ENCODE assay signal across 23 cellular contexts in the genomic region with DNA sequence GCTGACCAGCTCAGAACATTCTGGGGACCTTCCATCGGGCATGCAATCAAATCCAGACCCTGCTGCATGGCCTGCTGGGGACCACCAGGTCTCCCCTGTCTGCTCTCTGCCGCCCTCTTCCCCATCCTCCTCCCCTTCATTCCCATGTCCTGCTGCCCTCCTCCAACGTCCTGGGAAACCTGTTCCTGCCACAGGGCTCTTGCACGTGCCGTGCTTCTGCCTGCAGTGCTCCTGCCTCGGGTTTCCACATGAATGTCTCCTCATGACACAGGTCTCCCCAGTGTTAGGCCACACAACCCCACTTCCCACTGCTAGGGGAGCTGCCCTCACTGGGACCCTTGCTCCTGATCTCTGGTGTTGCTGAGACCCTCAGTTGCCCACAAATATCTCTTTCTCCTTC.
"Had no signal": no experiment of that assay in that cellular context is flagged by ENCODE, and none has a peak within 500 bp of the region (broad histone marks: within the 10 kb centered on the region; RNA-seq: fewer than 3 reads in every experiment).

No MANE protein-coding gene starts in this region.

- H3K36me3 ChIP-seq: sigmoid colon had no signal

- DNase-seq: activated CD4-positive, alpha-beta T cell treated with anti-CD3 and anti-CD28 coated beads, Interleukin-2, amount 10 ng/mL, durations not matched to agents 24 days and 14 days; activated CD4-positive, CD25-positive, alpha-beta regulatory T cell; activated CD8-positive, alpha-beta T cell treated with anti-CD3 and anti-CD28 coated beads for 36 hours; activated naive CD4-positive, alpha-beta T cell treated with Interleukin-2 at 50 U/mL for 16 hours; activated naive CD8-positive, alpha-beta T cell treated with anti-CD3 and anti-CD28 coated beads, Interleukin-2, amount 50 U/mL, for 24 hours; activated T-cell treated with anti-CD3 and anti-CD28 coated beads, Interleukin-2, amount 50 U/mL, for 1 hour; caudate nucleus; endodermal cell; foreskin melanocyte; head of caudate nucleus; immature natural killer cell; kidney glomerular epithelial cell; mesendoderm; naive thymus-derived CD4-positive, alpha-beta T cell; sigmoid colon; stimulated activated CD4-positive, alpha-beta T cell treated with anti-CD3 and anti-CD28 coated beads, Interleukin-1b, Interleukin-23, amount 100 ng/mL, for 48 hours; stimulated activated CD8-positive, alpha-beta memory T cell treated with anti-CD3 and anti-CD28 coated beads, Interleukin-4, amount 100 ng/mL, for 48 hours; T1000; trophoblast cell had no signal

- H3K9me3 ChIP-seq: sigmoid colon had no signal

- H3K27me3 Mint-ChIP-seq: activated CD8-positive, alpha-beta T cell treated with anti-CD3 and anti-CD28 coated beads for 36 hours; activated naive CD8-positive, alpha-beta T cell treated with anti-CD3 and anti-CD28 coated beads, Interleukin-2, amount 50 U/mL, for 24 hours; stimulated activated naive CD8-positive, alpha-beta T cell treated with anti-CD3 and anti-CD28 coated beads, Interleukin-15, Interleukin-2, amounts not matched to agents 100 ng/mL and 50 ng/mL, for 24 hours had no signal

- H3K4me3 Mint-ChIP-seq: activated CD8-positive, alpha-beta T cell treated with anti-CD3 and anti-CD28 coated beads for 36 hours; activated naive CD8-positive, alpha-beta T cell treated with anti-CD3 and anti-CD28 coated beads, Interleukin-2, amount 50 U/mL, for 24 hours; brain; endodermal cell; immature natural killer cell; stimulated activated naive CD8-positive, alpha-beta T cell treated with anti-CD3 and anti-CD28 coated beads, Interleukin-15, Interleukin-2, amounts not matched to agents 100 ng/mL and 50 ng/mL, for 24 hours had no signal

- H3K4me3 ChIP-seq: sigmoid colon had no signal

- ATAC-seq: activated CD8-positive, alpha-beta T cell treated with anti-CD3 and anti-CD28 coated beads for 36 hours; activated naive CD8-positive, alpha-beta T cell treated with anti-CD3 and anti-CD28 coated beads, Interleukin-2, amount 50 U/mL, for 24 hours had no signal

- H3K36me3 Mint-ChIP-seq: immature natural killer cell had no signal

- H3K9me3 Mint-ChIP-seq: activated CD4-positive, alpha-beta T cell treated with anti-CD3 and anti-CD28 coated beads, Interleukin-2, amount 10 ng/mL, durations not matched to agents 24 days and 14 days; activated CD8-positive, alpha-beta T cell treated with anti-CD3 and anti-CD28 coated beads for 36 hours; activated naive CD8-positive, alpha-beta T cell treated with anti-CD3 and anti-CD28 coated beads, Interleukin-2, amount 50 U/mL, for 24 hours; activated T-helper 2 cell treated with anti-CD3 and anti-CD28 coated beads, Interferon-gamma antibody, Interleukin-2, Interleukin-4, amounts not matched to agents 10 μg/mL and 5 μg/mL and 100 μg/mL, durations not matched to agents 14 hours and 24 hours and 36 hours; endodermal cell; immature natural killer cell; stimulated activated naive CD8-positive, alpha-beta T cell treated with anti-CD3 and anti-CD28 coated beads, Interleukin-15, Interleukin-2, amounts not matched to agents 100 ng/mL and 50 ng/mL, for 24 hours had no signal

- H3K4me1 Mint-ChIP-seq: endodermal cell, immature natural killer cell had no signal

- H3K27ac ChIP-seq: epithelial cell of prostate had no signal

- H3K27ac Mint-ChIP-seq: activated CD4-positive, alpha-beta T cell treated with anti-CD3 and anti-CD28 coated beads, Interleukin-2, amount 10 ng/mL, durations not matched to agents 24 days and 14 days; activated CD8-positive, alpha-beta T cell treated with anti-CD3 and anti-CD28 coated beads for 36 hours; activated naive CD8-positive, alpha-beta T cell treated with anti-CD3 and anti-CD28 coated beads, Interleukin-2, amount 50 U/mL, for 24 hours; activated T-helper 2 cell treated with anti-CD3 and anti-CD28 coated beads, Interferon-gamma antibody, Interleukin-2, Interleukin-4, amounts not matched to agents 10 μg/mL and 5 μg/mL and 100 μg/mL, durations not matched to agents 14 hours and 24 hours and 36 hours; endodermal cell; immature natural killer cell; stimulated activated naive CD8-positive, alpha-beta T cell treated with anti-CD3 and anti-CD28 coated beads, Interleukin-15, Interleukin-2, amounts not matched to agents 100 ng/mL and 50 ng/mL, for 24 hours had no signal

- H3K27me3 ChIP-seq: sigmoid colon had no signal
